In genomic region chr17:12730931-12731521, GRCh38 we compare ENCODE assay signal across 10 cellular contexts. TPM values are rescaled to one million over a fixed set of nuclear protein-coding genes. Genes with fewer than 3 reads are reported as not detected.
DNase-seq lines count a peak whose midpoint lies in the region; ATAC-seq and TF ChIP-seq lines count a peak whose summit lies in the region.
"Had no signal": no experiment of that assay in that cellular context is flagged by ENCODE, and none has a peak within 500 bp of the region (broad histone marks: within the 10 kb centered on the region; RNA-seq: fewer than 3 reads in every experiment).

No MANE protein-coding gene starts in this region.

- H3K79me2 ChIP-seq in parathyroid adenoma = no peaks in the 10 kb centered on the region

- no peaks in the 10 kb centered on the region for H3K27me3 Mint-ChIP-seq in activated CD8-positive, alpha-beta memory T cell treated with anti-CD3 and anti-CD28 coated beads, Interleukin-2, amount 10 ng/mL, durations not matched to agents 7 days and 5 days
- H3K27me3 Mint-ChIP-seq in activated CD4-positive, alpha-beta T cell treated with anti-CD3 and anti-CD28 coated beads, Interleukin-2, amount 10 ng/mL, durations not matched to agents 24 days and 14 days = no peaks in the 10 kb centered on the region

- peak overlapping the region; percentile 41 for H3K4me3 ChIP-seq in parathyroid adenoma (ENCODE audit: low read depth, low read length)

- peaks cover 46% of the 10 kb centered on the region for H3K4me1 ChIP-seq in parathyroid adenoma

- H3K4me2 ChIP-seq in parathyroid adenoma (ENCODE audit: low read length) = peak overlapping the region; percentile 70

- ATAC-seq in left cardiac atrium (peak; percentile 78 to 85), GM18519 (IDR thresholded peaks at IDR 0.05; ENCODE audit: low FRiP score, unreplicated experiment) (no peak), GM21423 (IDR thresholded peaks at IDR 0.05; ENCODE audit: unreplicated experiment) (no peak)
- no peak for ATAC-seq in activated CD8-positive, alpha-beta memory T cell treated with anti-CD3 and anti-CD28 coated beads, Interleukin-2, amount 10 ng/mL, durations not matched to agents 7 days and 5 days

- H3K36me3 ChIP-seq in parathyroid adenoma (ENCODE audit: control insufficient read depth, insufficient read depth, low read length) = no peaks in the 10 kb centered on the region

- H3K27ac Mint-ChIP-seq in activated CD8-positive, alpha-beta memory T cell treated with anti-CD3 and anti-CD28 coated beads, Interleukin-2, amount 10 ng/mL, durations not matched to agents 7 days and 5 days = no peak overlapping the region
- H3K27ac Mint-ChIP-seq in activated CD4-positive, alpha-beta T cell treated with anti-CD3 and anti-CD28 coated beads, Interleukin-2, amount 10 ng/mL, durations not matched to agents 24 days and 14 days = no peak overlapping the region

- DNase-seq in EH (ENCODE audit: low read depth) (peak; percentile 88), amniotic stem cell (lab: John Stamatoyannopoulos, UW) (peak; percentile 58), left cardiac atrium (peak; percentile 85)
- DNase-seq in activated CD8-positive, alpha-beta memory T cell treated with anti-CD3 and anti-CD28 coated beads, Interleukin-2, amount 10 ng/mL, durations not matched to agents 7 days and 5 days = no peak
- DNase-seq in activated CD4-positive, alpha-beta T cell treated with anti-CD3 and anti-CD28 coated beads, Interleukin-2, amount 10 ng/mL, durations not matched to agents 24 days and 14 days = no peak
- DNase-seq: DMS 273 treated with DMSO at 0.1 percent for 48 hours; effector memory CD4-positive, alpha-beta T cell had no signal

- no peaks in the 10 kb centered on the region for H3K27me3 ChIP-seq in parathyroid adenoma (ENCODE audit: control insufficient read depth, insufficient read depth, low read length)

- TF ChIP-seq CTCF in parathyroid adenoma (IDR thresholded peaks at IDR 0.05) = no peak

- H3K4me3 Mint-ChIP-seq in activated CD8-positive, alpha-beta memory T cell treated with anti-CD3 and anti-CD28 coated beads, Interleukin-2, amount 10 ng/mL, durations not matched to agents 7 days and 5 days = no peak overlapping the region
- H3K4me3 Mint-ChIP-seq in activated CD4-positive, alpha-beta T cell treated with anti-CD3 and anti-CD28 coated beads, Interleukin-2, amount 10 ng/mL, durations not matched to agents 24 days and 14 days = no peak overlapping the region

- intact Hi-C loops in left cardiac atrium (cut with DNase I) = loop anchor here (5.0 to 10.0 kb wide), 2 partner anchors 46 to 49 kb away; no protein-coding TSS in a partner anchor
- intact Hi-C loops in activated CD4-positive, alpha-beta T cell treated with anti-CD3 and anti-CD28 coated beads, Interleukin-2, amount 10 ng/mL, durations not matched to agents 24 days and 14 days (cut with micrococcal nuclease) = no loop called here

- no peaks in the 10 kb centered on the region for H3K4me1 Mint-ChIP-seq in activated CD8-positive, alpha-beta memory T cell treated with anti-CD3 and anti-CD28 coated beads, Interleukin-2, amount 10 ng/mL, durations not matched to agents 7 days and 5 days
- H3K4me1 Mint-ChIP-seq in activated CD4-positive, alpha-beta T cell treated with anti-CD3 and anti-CD28 coated beads, Interleukin-2, amount 10 ng/mL, durations not matched to agents 24 days and 14 days = no peaks in the 10 kb centered on the region

- no peak overlapping the region for H3K9ac ChIP-seq in parathyroid adenoma

- H2AFZ ChIP-seq in parathyroid adenoma = peak overlapping the region; percentile 81

- H3K9me3 ChIP-seq in parathyroid adenoma (ENCODE audit: control insufficient read depth, low read length) = no peaks in the 10 kb centered on the region

- H3K27ac ChIP-seq in parathyroid adenoma = peak overlapping the region; percentile 96

- no peaks in the 10 kb centered on the region for H3K36me3 Mint-ChIP-seq in activated CD8-positive, alpha-beta memory T cell treated with anti-CD3 and anti-CD28 coated beads, Interleukin-2, amount 10 ng/mL, durations not matched to agents 7 days and 5 days
- no peaks in the 10 kb centered on the region for H3K36me3 Mint-ChIP-seq in activated CD4-positive, alpha-beta T cell treated with anti-CD3 and anti-CD28 coated beads, Interleukin-2, amount 10 ng/mL, durations not matched to agents 24 days and 14 days (ENCODE audit: low read depth)

- CTCF ChIA-PET in activated CD8-positive, alpha-beta memory T cell treated with anti-CD3 and anti-CD28 coated beads, Interleukin-2, amount 10 ng/mL, durations not matched to agents 7 days and 5 days (lab: Charles Lee) = no interaction called here

- peaks cover 7% of the 10 kb centered on the region for H3K9me3 Mint-ChIP-seq in activated CD8-positive, alpha-beta memory T cell treated with anti-CD3 and anti-CD28 coated beads, Interleukin-2, amount 10 ng/mL, durations not matched to agents 7 days and 5 days (ENCODE audit: low read depth)
- peaks cover 8% of the 10 kb centered on the region for H3K9me3 Mint-ChIP-seq in activated CD4-positive, alpha-beta T cell treated with anti-CD3 and anti-CD28 coated beads, Interleukin-2, amount 10 ng/mL, durations not matched to agents 24 days and 14 days

RNA-seq across cellular contexts. Expression of gene ARHGAP44, which starts 58.3 kb away (rescaled TPM):
- total RNA-seq in left cardiac atrium = 10 to 100 TPM in 1 of 2 donors, 1 to 10 TPM in 1; 7.7 to 10.8 TPM
- total RNA-seq in activated CD8-positive, alpha-beta memory T cell treated with anti-CD3 and anti-CD28 coated beads, Interleukin-2, amount 10 ng/mL, durations not matched to agents 7 days and 5 days = not detected
- total RNA-seq in activated CD4-positive, alpha-beta T cell treated with anti-CD3 and anti-CD28 coated beads, Interleukin-2, amount 10 ng/mL, durations not matched to agents 24 days and 14 days = 0.49 TPM in 1 of 2 replicates, not detected in the other

Comparison
In these comparisons a context has a peak if more than half of its experiments do, and no peak if none do; other contexts are left out.
1. DNase-seq: peak in EH (single experiment), amniotic stem cell (single experiment) and left cardiac atrium (single experiment); none in activated CD8-positive, alpha-beta memory T cell treated with anti-CD3 and anti-CD28 coated beads, Interleukin-2, amount 10 ng/mL, durations not matched to agents 7 days and 5 days (single experiment) and activated CD4-positive, alpha-beta T cell treated with anti-CD3 and anti-CD28 coated beads, Interleukin-2, amount 10 ng/mL, durations not matched to agents 24 days and 14 days (single experiment).
2. ATAC-seq: peak in left cardiac atrium (2 of 2); none in activated CD8-positive, alpha-beta memory T cell treated with anti-CD3 and anti-CD28 coated beads, Interleukin-2, amount 10 ng/mL, durations not matched to agents 7 days and 5 days (single experiment), GM18519 (single experiment) and GM21423 (single experiment).